21 cellular contexts compared by ENCODE assay signal in genomic region chr5:57863661-57864060, GRCh38.
A peak's percentile ranks its signal among the peaks of the same experiment; 100 is the strongest.
DNase-seq lines count a peak whose midpoint lies in the region; ATAC-seq, FAIRE-seq and TF ChIP-seq lines count a peak whose summit lies in the region.
"Had no signal": no experiment of that assay in that cellular context is flagged by ENCODE, and none has a peak within 500 bp of the region (broad histone marks: within the 10 kb centered on the region; RNA-seq: fewer than 3 reads in every experiment).

No MANE protein-coding gene starts in this region.

- H3K36me3 Mint-ChIP-seq in astrocyte (ENCODE audit: low read depth, unreplicated experiment): no peaks in the 10 kb centered on the region
- H3K36me3 Mint-ChIP-seq in stimulated activated effector memory CD8-positive, alpha-beta T cell treated with anti-CD3 and anti-CD28 coated beads, Interleukin-12 subunit alpha, Interleukin-12 subunit beta, amount 100 ng/mL, for 72 hours: no peaks in the 10 kb centered on the region

- H2AFZ ChIP-seq in astrocyte (ENCODE audit: low read depth, low read length) (no peak overlapping the region), mesenchymal stem cell (ENCODE audit: low read depth, low read length) (no peak overlapping the region)

- H3K23ac ChIP-seq in mesenchymal stem cell (ENCODE audit: low read length in 2 of 2): no peak overlapping the region

- no peak overlapping the region for H2BK15ac ChIP-seq in mesenchymal stem cell (ENCODE audit: low read depth, poor library complexity, severe bottlenecking)

- H4K20me1 ChIP-seq in astrocyte (ENCODE audit: insufficient read depth, low read length): no peaks in the 10 kb centered on the region

- H4K91ac ChIP-seq in mesenchymal stem cell (ENCODE audit: low read length): no peak overlapping the region

- peaks cover 20% of the 10 kb centered on the region for H3K4me1 Mint-ChIP-seq in astrocyte (ENCODE audit: low read depth, unreplicated experiment)
- H3K4me1 Mint-ChIP-seq in stimulated activated effector memory CD8-positive, alpha-beta T cell treated with anti-CD3 and anti-CD28 coated beads, Interleukin-12 subunit alpha, Interleukin-12 subunit beta, amount 100 ng/mL, for 72 hours: no peaks in the 10 kb centered on the region

- H3K4me3 ChIP-seq in astrocyte (ENCODE audit: insufficient read depth, low read depth, low read length) (no peak overlapping the region), mesenchymal stem cell (ENCODE audit: insufficient read depth in 1 of 2, low read depth in 1 of 2, low read length in 2 of 2) (no peak overlapping the region), right atrium auricular region (no peak overlapping the region)
- H3K4me3 ChIP-seq: A549, cardiac muscle cell, heart right ventricle, psoas muscle, transverse colon had no signal

- DNase-seq in AG08396 (ENCODE audit: low spot score) (peak; percentile 21), LHCN-M2 (ENCODE audit: low read depth) (peak; percentile 82), astrocyte (ENCODE audit: low read depth) (peak; percentile 72), mesenchymal stem cell (peak; percentile 57), NCI-H2081 (lab: John Stamatoyannopoulos, UW) (no peak), right atrium auricular region (ENCODE audit: low spot score) (no peak), NCI-H524 (lab: John Stamatoyannopoulos, UW) (no peak)
- no peak for DNase-seq in stimulated activated effector memory CD8-positive, alpha-beta T cell treated with anti-CD3 and anti-CD28 coated beads, Interleukin-12 subunit alpha, Interleukin-12 subunit beta, amount 100 ng/mL, for 72 hours (ENCODE audit: low spot score in 2 of 2)
- DNase-seq: activated naive CD4-positive, alpha-beta T cell; H7; heart right ventricle; left cardiac atrium; NCI-H146; psoas muscle; stimulated activated CD4-positive, alpha-beta T cell treated with anti-CD3 and anti-CD28 coated beads, Interleukin-2, amount 100 ng/mL, for 48 hours; T-helper 1 cell; transverse colon had no signal

- H3K9me3 ChIP-seq in astrocyte (ENCODE audit: insufficient read depth, low read depth, low read length) (no peaks in the 10 kb centered on the region), mesenchymal stem cell (ENCODE audit: control insufficient read depth, low read length) (no peaks in the 10 kb centered on the region), right atrium auricular region (no peaks in the 10 kb centered on the region)
- H3K9me3 ChIP-seq: A549, heart right ventricle, psoas muscle, transverse colon had no signal

- H3K27me3 Mint-ChIP-seq in astrocyte (ENCODE audit: low read depth, unreplicated experiment): no peaks in the 10 kb centered on the region

- peak; percentile 32 for FAIRE-seq in astrocyte (lab: Jason Lieb, UNC)
- FAIRE-seq: A549 had no signal

- H3K18ac ChIP-seq in mesenchymal stem cell (ENCODE audit: low read depth in 1 of 2, low read length in 2 of 2): no peak overlapping the region

- no peak overlapping the region for H2AK5ac ChIP-seq in mesenchymal stem cell (ENCODE audit: low read length, severe bottlenecking)

- H3K79me1 ChIP-seq in mesenchymal stem cell (replicated peaks; ENCODE audit: low read length, poor library complexity, severe bottlenecking): no peaks in the 10 kb centered on the region

- H3K27ac ChIP-seq in astrocyte (ENCODE audit: low read depth, low read length) (no peak overlapping the region), mesenchymal stem cell (ENCODE audit: low read length, poor library complexity, severe bottlenecking) (no peak overlapping the region), right atrium auricular region (no peak overlapping the region)
- H3K27ac ChIP-seq: A549, cardiac muscle cell, KMS-11, psoas muscle, transverse colon had no signal

- H3K4ac ChIP-seq in mesenchymal stem cell (ENCODE audit: low read depth in 1 of 2, low read length in 2 of 2): no peak overlapping the region

- ATAC-seq in stimulated activated effector memory CD8-positive, alpha-beta T cell treated with anti-CD3 and anti-CD28 coated beads, Interleukin-12 subunit alpha, Interleukin-12 subunit beta, amount 100 ng/mL, for 72 hours: no peak
- ATAC-seq: A549; activated CD4-positive, CD25-positive, alpha-beta regulatory T cell treated with anti-CD3 and anti-CD28 coated beads, Interleukin-2, amount 50 U/mL, for 24 hours had no signal

- no peak for TF ChIP-seq CTCF in astrocyte (IDR thresholded peaks at IDR 0.05; ENCODE audit: insufficient read depth, low read depth, low read length)
- no peak for TF ChIP-seq CTCF in right atrium auricular region (IDR thresholded peaks at IDR 0.05)

- no peak overlapping the region for H2BK5ac ChIP-seq in mesenchymal stem cell (ENCODE audit: low read depth, low read length, poor library complexity, severe bottlenecking)

- WGBS in mesenchymal stem cell: 55% methylated on average over 2 of the region's 2 CpGs

- H3K14ac ChIP-seq in mesenchymal stem cell (ENCODE audit: low read length in 2 of 2): no peak overlapping the region

- H3K27me3 ChIP-seq in astrocyte (ENCODE audit: insufficient read depth, low read length) (no peaks in the 10 kb centered on the region), mesenchymal stem cell (ENCODE audit: control insufficient read depth in 1 of 2, insufficient read depth in 1 of 2, low read length in 2 of 2) (no peaks in the 10 kb centered on the region), right atrium auricular region (no peaks in the 10 kb centered on the region)
- H3K27me3 ChIP-seq: cardiac muscle cell, heart right ventricle, transverse colon had no signal

- peaks cover 4% of the 10 kb centered on the region for H3K9me3 Mint-ChIP-seq in astrocyte (ENCODE audit: unreplicated experiment)
- no peaks in the 10 kb centered on the region for H3K9me3 Mint-ChIP-seq in stimulated activated effector memory CD8-positive, alpha-beta T cell treated with anti-CD3 and anti-CD28 coated beads, Interleukin-12 subunit alpha, Interleukin-12 subunit beta, amount 100 ng/mL, for 72 hours

- H3K79me2 ChIP-seq in astrocyte (ENCODE audit: insufficient read depth, low read length): no peaks in the 10 kb centered on the region

- H3K4me1 ChIP-seq in astrocyte (ENCODE audit: insufficient read depth, low read length): no peaks in the 10 kb centered on the region
- H3K4me1 ChIP-seq in mesenchymal stem cell (ENCODE audit: control insufficient read depth, insufficient read depth, low read depth, low read length): no peaks in the 10 kb centered on the region
- H3K4me1 ChIP-seq in right atrium auricular region: peaks cover 0 to 13% of the 10 kb centered on the region in 2 donors
- H3K4me1 ChIP-seq: A549, transverse colon had no signal

- H3K27ac Mint-ChIP-seq in astrocyte (ENCODE audit: unreplicated experiment): peak overlapping the region; percentile 1
- H3K27ac Mint-ChIP-seq in stimulated activated effector memory CD8-positive, alpha-beta T cell treated with anti-CD3 and anti-CD28 coated beads, Interleukin-12 subunit alpha, Interleukin-12 subunit beta, amount 100 ng/mL, for 72 hours: no peak overlapping the region

- no peak overlapping the region for H3K4me2 ChIP-seq in astrocyte (ENCODE audit: low read length)
- H3K4me2 ChIP-seq in mesenchymal stem cell (ENCODE audit: low read length, poor library complexity, severe bottlenecking): no peak overlapping the region
- H3K4me2 ChIP-seq: A549, KMS-11 had no signal

- no peak overlapping the region for H3K4me3 Mint-ChIP-seq in astrocyte (ENCODE audit: unreplicated experiment)
- no peak overlapping the region for H3K4me3 Mint-ChIP-seq in stimulated activated effector memory CD8-positive, alpha-beta T cell treated with anti-CD3 and anti-CD28 coated beads, Interleukin-12 subunit alpha, Interleukin-12 subunit beta, amount 100 ng/mL, for 72 hours

- H3K36me3 ChIP-seq in astrocyte (ENCODE audit: insufficient read depth, low read length) (no peaks in the 10 kb centered on the region), mesenchymal stem cell (ENCODE audit: control insufficient read depth in 1 of 2, insufficient read depth in 2 of 2, low read depth in 1 of 2, low read length in 2 of 2) (no peaks in the 10 kb centered on the region), right atrium auricular region (no peaks in the 10 kb centered on the region)
- H3K36me3 ChIP-seq: cardiac muscle cell, heart right ventricle, transverse colon had no signal

- no peak overlapping the region for H2BK12ac ChIP-seq in mesenchymal stem cell (ENCODE audit: low read length in 2 of 2)

- no peak overlapping the region for H4K8ac ChIP-seq in mesenchymal stem cell (ENCODE audit: low read length)

- H3K9ac ChIP-seq in astrocyte (ENCODE audit: low read length) (no peak overlapping the region), mesenchymal stem cell (ENCODE audit: low read length) (no peak overlapping the region)
- H3K9ac ChIP-seq: KMS-11 had no signal

- no peak overlapping the region for H2BK120ac ChIP-seq in mesenchymal stem cell (ENCODE audit: low read depth, low read length)

Comparison
In these comparisons a context has a peak if more than half of its experiments do, and no peak if none do; other contexts are left out.
1. DNase-seq: peak in AG08396 (single experiment), LHCN-M2 (single experiment), astrocyte (single experiment) and mesenchymal stem cell (single experiment); none in NCI-H2081 (0 of 2), right atrium auricular region (single experiment), NCI-H524 (0 of 2) and stimulated activated effector memory CD8-positive, alpha-beta T cell treated with anti-CD3 and anti-CD28 coated beads, Interleukin-12 subunit alpha, Interleukin-12 subunit beta, amount 100 ng/mL, for 72 hours (0 of 2).